9 cellular contexts compared by ENCODE assay signal in the genomic region with DNA sequence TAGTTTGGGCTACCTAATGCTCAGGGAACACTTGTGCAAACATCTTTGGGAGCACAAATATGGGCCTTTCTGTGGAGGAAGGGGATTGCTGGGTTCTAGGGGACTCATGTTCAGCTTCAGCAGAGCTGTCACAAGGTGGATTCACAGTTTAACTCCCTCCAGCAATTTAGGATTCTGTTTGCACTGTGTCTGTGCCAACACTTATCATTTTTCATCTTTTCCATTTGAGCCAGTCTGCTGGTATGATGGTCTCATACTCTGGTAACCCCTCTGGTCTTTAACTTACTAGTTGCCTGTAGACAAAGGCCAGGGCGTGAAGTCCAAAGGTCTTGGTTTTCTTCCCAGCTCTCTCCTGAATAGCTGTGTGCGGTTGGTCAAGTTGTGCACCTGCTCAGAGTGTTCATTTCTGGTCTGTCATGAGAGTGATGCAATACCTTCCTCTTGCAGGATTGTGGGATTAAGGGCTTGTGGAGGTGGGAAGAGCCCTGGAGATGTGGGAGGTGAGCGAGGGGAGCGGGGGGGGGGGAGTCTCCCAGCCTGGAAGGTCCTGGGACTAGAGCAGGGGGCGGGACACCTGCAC.
"Had no signal": no experiment of that assay in that cellular context is flagged by ENCODE, and none has a peak within 500 bp of the region (broad histone marks: within the 10 kb centered on the region; RNA-seq: fewer than 3 reads in every experiment).

No MANE protein-coding gene starts in this region.

- H3K4me3 ChIP-seq: left lung had no signal

- H3K9me3 ChIP-seq: left lung had no signal

- ATAC-seq: activated CD8-positive, alpha-beta memory T cell treated with anti-CD3 and anti-CD28 coated beads, Interleukin-2, amount 10 ng/mL, durations not matched to agents 7 days and 5 days; left lung had no signal

- H3K27me3 ChIP-seq: left lung had no signal

- DNase-seq: activated CD4-positive, alpha-beta T cell treated with anti-CD3 and anti-CD28 coated beads, Interleukin-2, amount 50 U/mL, for 48 hours; activated CD8-positive, alpha-beta memory T cell treated with anti-CD3 and anti-CD28 coated beads, Interleukin-2, amount 10 ng/mL, durations not matched to agents 7 days and 5 days; activated gamma-delta T cell; activated T-cell treated with anti-CD3 and anti-CD28 coated beads, Interleukin-2, amount 50 U/mL, for 24 hours; anterior cingulate cortex; glutamatergic neuron; left lung; stimulated activated CD4-positive, alpha-beta T cell treated with anti-CD3 and anti-CD28 coated beads, Interleukin-15, amount 100 ng/mL, for 24 hours; stimulated activated CD4-positive, alpha-beta T cell treated with anti-CD3 and anti-CD28 coated beads, Interleukin-4, amount 100 ng/mL, for 4 hours had no signal

- H3K36me3 ChIP-seq: left lung had no signal

- H3K27ac ChIP-seq: left lung had no signal
